Comparison of ENCODE assay signal across 11 cellular contexts in the genomic region with DNA sequence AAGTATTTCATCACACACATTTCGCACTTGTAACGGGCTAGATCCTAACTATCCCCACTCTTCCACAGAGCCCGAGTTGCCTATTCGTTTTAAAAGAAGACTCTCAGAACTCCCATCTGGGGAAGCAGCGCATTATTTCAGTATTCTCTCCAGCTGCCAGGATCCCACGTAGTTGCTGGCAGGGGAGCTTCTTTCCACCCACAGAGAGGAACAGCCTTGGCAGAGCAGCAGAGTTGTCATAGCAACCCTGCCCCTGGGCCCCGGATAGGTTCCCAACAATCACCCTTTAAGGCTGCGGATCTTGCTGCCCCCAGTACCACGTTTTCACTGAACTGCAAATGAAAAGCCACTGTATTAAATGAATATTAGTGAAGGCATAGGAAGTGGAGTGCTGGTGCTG.
DNase-seq lines count a peak whose midpoint lies in the region; ATAC-seq and TF ChIP-seq lines count a peak whose summit lies in the region.
"Had no signal": no experiment of that assay in that cellular context is flagged by ENCODE, and none has a peak within 500 bp of the region (broad histone marks: within the 10 kb centered on the region; RNA-seq: fewer than 3 reads in every experiment).

No MANE protein-coding gene starts in this region.

- no peaks in the 10 kb centered on the region for H3K9me3 Mint-ChIP-seq in WTC11

- H3K4me1 Mint-ChIP-seq in WTC11 = peaks cover 15% of the 10 kb centered on the region
- H3K4me1 Mint-ChIP-seq: immature natural killer cell had no signal

- CTCF ChIA-PET in WTC11 (lab: Charles Lee) = interaction anchor here (0.6 kb wide), 1 partner anchor 186 kb away, joined by 3 read pairs; no protein-coding TSS in a partner anchor

- POLR2A ChIA-PET in WTC11 (lab: Charles Lee) = no interaction called here

- no peaks in the 10 kb centered on the region for H3K27me3 Mint-ChIP-seq in WTC11 (ENCODE audit: low read depth)

- no peaks in the 10 kb centered on the region for H3K36me3 ChIP-seq in mucosa of descending colon (ENCODE audit: low read depth)
- H3K36me3 ChIP-seq: prostate gland had no signal

- DNase-seq in NCI-H1092 treated with DMSO at 0.1 percent for 48 hours (lab: John Stamatoyannopoulos, UW) = peak; percentile 77
- peak; percentile 55 for DNase-seq in WTC11 (ENCODE audit: low spot score)
- DNase-seq in hypothalamus (lab: John Stamatoyannopoulos, UW) = peak in 47 of 51 donors; percentile 4 to 84 (median 51)
- DNase-seq in skeletal muscle cell (ENCODE audit: low read depth) = peak; percentile 0
- no peak for DNase-seq in HCEC 1CT
- DNase-seq in mucosa of descending colon = no peak
- DNase-seq: immature natural killer cell, NCI-H2107 had no signal

- H3K27ac Mint-ChIP-seq in WTC11 = no peak overlapping the region
- H3K27ac Mint-ChIP-seq: immature natural killer cell had no signal

- no peak overlapping the region for H3K4me3 Mint-ChIP-seq in WTC11
- H3K4me3 Mint-ChIP-seq: immature natural killer cell had no signal

- no peaks in the 10 kb centered on the region for H3K36me3 Mint-ChIP-seq in WTC11
- H3K36me3 Mint-ChIP-seq: immature natural killer cell had no signal

- H3K9me3 ChIP-seq in mucosa of descending colon = no peaks in the 10 kb centered on the region
- H3K9me3 ChIP-seq: prostate gland had no signal

- H3K4me1 ChIP-seq in mucosa of descending colon (ENCODE audit: low read depth) = no peaks in the 10 kb centered on the region
- H3K4me1 ChIP-seq: prostate gland had no signal

- ATAC-seq in WTC11 = peak; percentile 99
- no peak for ATAC-seq in mucosa of descending colon
- ATAC-seq in HG03045 (IDR thresholded peaks at IDR 0.05; ENCODE audit: unreplicated experiment) = no peak

- H3K4me3 ChIP-seq in skeletal muscle cell (ENCODE audit: low read depth, low read length) = no peak overlapping the region
- no peak overlapping the region for H3K4me3 ChIP-seq in mucosa of descending colon
- H3K4me3 ChIP-seq: coronary artery, prostate gland had no signal

- TF ChIP-seq CTCF in WTC11 (IDR thresholded peaks at IDR 0.05) = no peak
- TF ChIP-seq CTCF in mucosa of descending colon (IDR thresholded peaks at IDR 0.05) = no peak

- intact Hi-C loops in mucosa of descending colon (cut with DNase I, micrococcal nuclease) = no loop called here

TF ChIP-seq in WTC11, 78 proteins besides CTCF, POLR2A, EP300 and RAD21:
- TF ChIP-seq HMGA2 (CRISPR knock-in tag; IDR thresholded peaks at IDR 0.05) = no peak
- TF ChIP-seq, protein P1, sequence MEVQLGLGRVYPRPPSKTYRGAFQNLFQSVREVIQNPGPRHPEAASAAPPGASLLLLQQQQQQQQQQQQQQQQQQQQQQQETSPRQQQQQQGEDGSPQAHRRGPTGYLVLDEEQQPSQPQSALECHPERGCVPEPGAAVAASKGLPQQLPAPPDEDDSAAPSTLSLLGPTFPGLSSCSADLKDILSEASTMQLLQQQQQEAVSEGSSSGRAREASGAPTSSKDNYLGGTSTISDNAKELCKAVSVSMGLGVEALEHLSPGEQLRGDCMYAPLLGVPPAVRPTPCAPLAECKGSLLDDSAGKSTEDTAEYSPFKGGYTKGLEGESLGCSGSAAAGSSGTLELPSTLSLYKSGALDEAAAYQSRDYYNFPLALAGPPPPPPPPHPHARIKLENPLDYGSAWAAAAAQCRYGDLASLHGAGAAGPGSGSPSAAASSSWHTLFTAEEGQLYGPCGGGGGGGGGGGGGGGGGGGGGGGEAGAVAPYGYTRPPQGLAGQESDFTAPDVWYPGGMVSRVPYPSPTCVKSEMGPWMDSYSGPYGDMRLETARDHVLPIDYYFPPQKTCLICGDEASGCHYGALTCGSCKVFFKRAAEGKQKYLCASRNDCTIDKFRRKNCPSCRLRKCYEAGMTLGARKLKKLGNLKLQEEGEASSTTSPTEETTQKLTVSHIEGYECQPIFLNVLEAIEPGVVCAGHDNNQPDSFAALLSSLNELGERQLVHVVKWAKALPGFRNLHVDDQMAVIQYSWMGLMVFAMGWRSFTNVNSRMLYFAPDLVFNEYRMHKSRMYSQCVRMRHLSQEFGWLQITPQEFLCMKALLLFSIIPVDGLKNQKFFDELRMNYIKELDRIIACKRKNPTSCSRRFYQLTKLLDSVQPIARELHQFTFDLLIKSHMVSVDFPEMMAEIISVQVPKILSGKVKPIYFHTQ (CRISPR knock-in tag; IDR thresholded peaks at IDR 0.05) = no peak
- TF ChIP-seq, protein P2, sequence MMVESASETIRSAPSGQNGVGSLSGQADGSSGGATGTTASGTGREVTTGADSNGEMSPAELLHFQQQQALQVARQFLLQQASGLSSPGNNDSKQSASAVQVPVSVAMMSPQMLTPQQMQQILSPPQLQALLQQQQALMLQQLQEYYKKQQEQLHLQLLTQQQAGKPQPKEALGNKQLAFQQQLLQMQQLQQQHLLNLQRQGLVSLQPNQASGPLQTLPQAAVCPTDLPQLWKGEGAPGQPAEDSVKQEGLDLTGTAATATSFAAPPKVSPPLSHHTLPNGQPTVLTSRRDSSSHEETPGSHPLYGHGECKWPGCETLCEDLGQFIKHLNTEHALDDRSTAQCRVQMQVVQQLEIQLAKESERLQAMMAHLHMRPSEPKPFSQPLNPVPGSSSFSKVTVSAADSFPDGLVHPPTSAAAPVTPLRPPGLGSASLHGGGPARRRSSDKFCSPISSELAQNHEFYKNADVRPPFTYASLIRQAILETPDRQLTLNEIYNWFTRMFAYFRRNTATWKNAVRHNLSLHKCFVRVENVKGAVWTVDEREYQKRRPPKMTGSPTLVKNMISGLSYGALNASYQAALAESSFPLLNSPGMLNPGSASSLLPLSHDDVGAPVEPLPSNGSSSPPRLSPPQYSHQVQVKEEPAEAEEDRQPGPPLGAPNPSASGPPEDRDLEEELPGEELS (CRISPR knock-in tag; IDR thresholded peaks at IDR 0.05) = no peak
- TF ChIP-seq, protein P3, sequence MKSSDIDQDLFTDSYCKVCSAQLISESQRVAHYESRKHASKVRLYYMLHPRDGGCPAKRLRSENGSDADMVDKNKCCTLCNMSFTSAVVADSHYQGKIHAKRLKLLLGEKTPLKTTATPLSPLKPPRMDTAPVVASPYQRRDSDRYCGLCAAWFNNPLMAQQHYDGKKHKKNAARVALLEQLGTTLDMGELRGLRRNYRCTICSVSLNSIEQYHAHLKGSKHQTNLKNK (CRISPR knock-in tag; IDR thresholded peaks at IDR 0.05) = no peak
- TF ChIP-seq, protein P4, sequence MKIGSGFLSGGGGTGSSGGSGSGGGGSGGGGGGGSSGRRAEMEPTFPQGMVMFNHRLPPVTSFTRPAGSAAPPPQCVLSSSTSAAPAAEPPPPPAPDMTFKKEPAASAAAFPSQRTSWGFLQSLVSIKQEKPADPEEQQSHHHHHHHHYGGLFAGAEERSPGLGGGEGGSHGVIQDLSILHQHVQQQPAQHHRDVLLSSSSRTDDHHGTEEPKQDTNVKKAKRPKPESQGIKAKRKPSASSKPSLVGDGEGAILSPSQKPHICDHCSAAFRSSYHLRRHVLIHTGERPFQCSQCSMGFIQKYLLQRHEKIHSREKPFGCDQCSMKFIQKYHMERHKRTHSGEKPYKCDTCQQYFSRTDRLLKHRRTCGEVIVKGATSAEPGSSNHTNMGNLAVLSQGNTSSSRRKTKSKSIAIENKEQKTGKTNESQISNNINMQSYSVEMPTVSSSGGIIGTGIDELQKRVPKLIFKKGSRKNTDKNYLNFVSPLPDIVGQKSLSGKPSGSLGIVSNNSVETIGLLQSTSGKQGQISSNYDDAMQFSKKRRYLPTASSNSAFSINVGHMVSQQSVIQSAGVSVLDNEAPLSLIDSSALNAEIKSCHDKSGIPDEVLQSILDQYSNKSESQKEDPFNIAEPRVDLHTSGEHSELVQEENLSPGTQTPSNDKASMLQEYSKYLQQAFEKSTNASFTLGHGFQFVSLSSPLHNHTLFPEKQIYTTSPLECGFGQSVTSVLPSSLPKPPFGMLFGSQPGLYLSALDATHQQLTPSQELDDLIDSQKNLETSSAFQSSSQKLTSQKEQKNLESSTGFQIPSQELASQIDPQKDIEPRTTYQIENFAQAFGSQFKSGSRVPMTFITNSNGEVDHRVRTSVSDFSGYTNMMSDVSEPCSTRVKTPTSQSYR (CRISPR knock-in tag; IDR thresholded peaks at IDR 0.05) = no peak
- TF ChIP-seq, protein P5, sequence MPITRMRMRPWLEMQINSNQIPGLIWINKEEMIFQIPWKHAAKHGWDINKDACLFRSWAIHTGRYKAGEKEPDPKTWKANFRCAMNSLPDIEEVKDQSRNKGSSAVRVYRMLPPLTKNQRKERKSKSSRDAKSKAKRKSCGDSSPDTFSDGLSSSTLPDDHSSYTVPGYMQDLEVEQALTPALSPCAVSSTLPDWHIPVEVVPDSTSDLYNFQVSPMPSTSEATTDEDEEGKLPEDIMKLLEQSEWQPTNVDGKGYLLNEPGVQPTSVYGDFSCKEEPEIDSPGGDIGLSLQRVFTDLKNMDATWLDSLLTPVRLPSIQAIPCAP (CRISPR knock-in tag; IDR thresholded peaks at IDR 0.05) = no peak
- no peak for TF ChIP-seq JUN (CRISPR knock-in tag; IDR thresholded peaks at IDR 0.05)

Comparison
In these comparisons a context has a peak if more than half of its experiments do, and no peak if none do; other contexts are left out.
1. DNase-seq: peak in NCI-H1092 treated with DMSO at 0.1 percent for 48 hours (single experiment), WTC11 (single experiment), hypothalamus (47 of 51) and skeletal muscle cell (single experiment); none in HCEC 1CT (single experiment) and mucosa of descending colon (0 of 3).